ENCODE assay signal across 10 cellular contexts in genomic region chr3:150635526-150635925, GRCh38. TPM values are rescaled to one million over a fixed set of nuclear protein-coding genes. Genes with fewer than 3 reads are reported as not detected.
DNase-seq lines count a peak whose midpoint lies in the region; ATAC-seq lines count a peak whose summit lies in the region.
"Had no signal": no experiment of that assay in that cellular context is flagged by ENCODE, and none has a peak within 500 bp of the region (broad histone marks: within the 10 kb centered on the region; RNA-seq: fewer than 3 reads in every experiment).

No MANE protein-coding gene starts in this region.

- H3K4me3 ChIP-seq in Jurkat, Clone E6-1 (ENCODE audit: low read length), result no peak overlapping the region

- H3K4me1 Mint-ChIP-seq in central memory CD8-positive, alpha-beta T cell, result peaks cover 28% of the 10 kb centered on the region

- peak overlapping the region; percentile 45 for H3K4me3 Mint-ChIP-seq in central memory CD8-positive, alpha-beta T cell

- H3K9me3 Mint-ChIP-seq in central memory CD8-positive, alpha-beta T cell, result no peaks in the 10 kb centered on the region
- H3K9me3 Mint-ChIP-seq: IgD-negative memory B cell had no signal

- no peaks in the 10 kb centered on the region for H3K27me3 Mint-ChIP-seq in central memory CD8-positive, alpha-beta T cell
- H3K27me3 Mint-ChIP-seq: IgD-negative memory B cell had no signal

- DNase-seq in CD1c-positive myeloid dendritic cell (ENCODE audit: extremely low spot score), result peak; percentile 35
- DNase-seq in Jurkat, Clone E6-1 (ENCODE audit: low read depth, low spot score), result peak; percentile 65
- no peak for DNase-seq in central memory CD8-positive, alpha-beta T cell (ENCODE audit: low spot score in 2 of 2)
- no peak for DNase-seq in HK-2 (ENCODE audit: unreplicated experiment)
- no peak for DNase-seq in stimulated activated CD4-positive, alpha-beta T cell treated with anti-CD3 and anti-CD28 coated beads, Interleukin-4, amount 100 ng/mL, for 4 hours
- no peak for DNase-seq in NCI-H524 (lab: John Stamatoyannopoulos, UW)
- DNase-seq in dedifferentiated amniotic fluid mesenchymal stem cell (ENCODE audit: extremely low spot score), result no peak
- DNase-seq: stimulated activated CD4-positive, alpha-beta T cell treated with anti-CD3 and anti-CD28 coated beads, Interleukin-12 subunit alpha, Interleukin-12 subunit beta, amount 100 ng/mL, for 4 hours had no signal

- ATAC-seq in GM19438 (IDR thresholded peaks at IDR 0.05; ENCODE audit: low read depth, unreplicated experiment), result peak; percentile 66
- peak; percentile 91 for ATAC-seq in central memory CD8-positive, alpha-beta T cell (replicated peaks; ENCODE audit: extremely low read depth, poor library complexity, severe bottlenecking)

- H3K36me3 Mint-ChIP-seq in central memory CD8-positive, alpha-beta T cell (ENCODE audit: insufficient read depth), result peaks cover 14% of the 10 kb centered on the region
- H3K36me3 Mint-ChIP-seq: IgD-negative memory B cell had no signal

- H3K27ac Mint-ChIP-seq in central memory CD8-positive, alpha-beta T cell (ENCODE audit: low read depth), result peak overlapping the region; percentile 85

RNA-seq across cellular contexts. Expression of gene SELENOT, which starts 32.4 kb away (rescaled TPM):
- 108 TPM for polyA plus RNA-seq in Jurkat, Clone E6-1 (2012; ENCODE audit: insufficient read depth, insufficient read length)

Comparison
In these comparisons a context has a peak if more than half of its experiments do, and no peak if none do; other contexts are left out.
1. DNase-seq: peak in CD1c-positive myeloid dendritic cell (single experiment) and Jurkat, Clone E6-1 (single experiment); none in central memory CD8-positive, alpha-beta T cell (0 of 2), HK-2 (single experiment), stimulated activated CD4-positive, alpha-beta T cell treated with anti-CD3 and anti-CD28 coated beads, Interleukin-4, amount 100 ng/mL, for 4 hours (0 of 2), NCI-H524 (0 of 2) and dedifferentiated amniotic fluid mesenchymal stem cell (single experiment).